In genomic region chr4:75990129-75990528, GRCh38 we compare ENCODE assay signal across 6 cellular contexts. TPM values are rescaled to one million over a fixed set of nuclear protein-coding genes. Genes with fewer than 3 reads are reported as not detected.
DNase-seq lines count a peak whose midpoint lies in the region; ATAC-seq and TF ChIP-seq lines count a peak whose summit lies in the region.

No MANE protein-coding gene starts in this region.

- no peaks in the 10 kb centered on the region for H3K27me3 ChIP-seq in heart left ventricle

- ATAC-seq in heart left ventricle: peak in 3 of 4 donors; percentile 19 to 35 (median 24)
- ATAC-seq in Right ventricle myocardium inferior: no peak
- ATAC-seq in HG03108 (IDR thresholded peaks at IDR 0.05; ENCODE audit: unreplicated experiment): no peak
- ATAC-seq in HG03457 (IDR thresholded peaks at IDR 0.05; ENCODE audit: unreplicated experiment): no peak

- intact Hi-C loops in heart left ventricle (cut with DNase I) (loop anchor here in 7 of 10 donors (1.0 to 10.0 kb wide), 6 partner anchors 97 to 515 kb away; partner anchors contain the start of gene NUP54 (in 5 of the 7)), Right ventricle myocardium inferior (cut with DNase I) (loop anchor here (5.0 kb wide), 1 partner anchor 97 kb away; no protein-coding TSS in a partner anchor)

- H3K36me3 Mint-ChIP-seq in type B pancreatic cell: peaks cover 16% of the 10 kb centered on the region

- H3K27ac ChIP-seq in heart left ventricle: peak overlapping the region in 9 of 12 donors; percentile 60 to 83 (median 77)

- H3K4me1 ChIP-seq in heart left ventricle: peaks cover 0 to 29% (median 18%) of the 10 kb centered on the region in 12 donors

- peak overlapping the region; percentile 67 to 97 (median 86) for H3K4me3 ChIP-seq in heart left ventricle

- H3K9me3 Mint-ChIP-seq in type B pancreatic cell: no peaks in the 10 kb centered on the region

- H3K27me3 Mint-ChIP-seq in type B pancreatic cell: peaks cover 7% of the 10 kb centered on the region

- no peak for TF ChIP-seq POLR2A in heart left ventricle (IDR thresholded peaks at IDR 0.05)

- H3K4me1 Mint-ChIP-seq in type B pancreatic cell (ENCODE audit: unreplicated experiment): peaks cover 18% of the 10 kb centered on the region

- no peaks in the 10 kb centered on the region for H3K9me3 ChIP-seq in heart left ventricle

- no peak for TF ChIP-seq CTCF in heart left ventricle (IDR thresholded peaks at IDR 0.05)
- no peak for TF ChIP-seq CTCF in type B pancreatic cell (conservative IDR thresholded peaks at IDR 0.05)

- 0 to 1% (median 1%) methylated on average over 17 of the region's 17 CpGs for WGBS in heart left ventricle, 4 donors

- DNase-seq in heart left ventricle (no peak), Right ventricle myocardium inferior (ENCODE audit: missing footprints) (no peak), glomerular visceral epithelial cell (ENCODE audit: extremely low spot score) (peak; percentile 4), type B pancreatic cell (ENCODE audit: extremely low spot score, unreplicated experiment) (no peak)

- no peaks in the 10 kb centered on the region for H3K36me3 ChIP-seq in heart left ventricle

- H3K27ac Mint-ChIP-seq in type B pancreatic cell: peak overlapping the region; percentile 74

- peak overlapping the region; percentile 92 for H3K4me3 Mint-ChIP-seq in type B pancreatic cell

RNA-seq across cellular contexts. Expression of gene SDAD1, which starts 0.6 kb away (rescaled TPM):
- total RNA-seq in heart left ventricle (10 to 100 TPM; 15.8 to 29.6 (median 21.0) TPM), Right ventricle myocardium inferior (20.3 TPM), type B pancreatic cell (ENCODE audit: low replicate concordance) (39.2 and 44.8 TPM in 2 replicates)
- polyA plus RNA-seq in heart left ventricle: 10 to 100 TPM in 1 of 2 donors, 1 to 10 TPM in 1; 6.4 to 15.8 TPM

RNA-seq across cellular contexts. Expression of gene CXCL9, which starts 17.2 kb away (rescaled TPM):
- total RNA-seq in heart left ventricle: 100 to 1,000 TPM in 1 of 9 donors, 10 to 100 TPM in 1, 1 to 10 TPM in 1, under 1 TPM in 5, not detected in 1; 0.07 to 372 (median 0.49) TPM
- polyA plus RNA-seq in heart left ventricle: under 1 TPM; 0.11 to 0.53 TPM
- 0.35 TPM for total RNA-seq in Right ventricle myocardium inferior
- total RNA-seq in type B pancreatic cell (ENCODE audit: low replicate concordance): not detected in 2 replicates

RNA-seq across cellular contexts. Expression of gene CXCL10, which starts 33.2 kb away (rescaled TPM):
- total RNA-seq in heart left ventricle: 100 to 1,000 TPM in 1 of 9 donors, 10 to 100 TPM in 1, 1 to 10 TPM in 1, under 1 TPM in 3, not detected in 3; 0.47 to 252 (median 2.3) TPM
- polyA plus RNA-seq in heart left ventricle: under 1 TPM; 0.10 to 0.34 TPM
- not detected for total RNA-seq in Right ventricle myocardium inferior
- total RNA-seq in type B pancreatic cell (ENCODE audit: low replicate concordance): 0.31 and 0.60 TPM in 2 replicates

RNA-seq across cellular contexts. Expression of gene CXCL11, which starts 45.7 kb away (rescaled TPM):
- 10 to 100 TPM in 1 of 9 donors, 1 to 10 TPM in 1, under 1 TPM in 1, not detected in 6; 0.36 to 70.7 (median 3.3) TPM for total RNA-seq in heart left ventricle
- polyA plus RNA-seq in heart left ventricle: under 1 TPM in 1 of 2 donors, not detected in 1; 0.06 TPM
- not detected for total RNA-seq in Right ventricle myocardium inferior
- total RNA-seq in type B pancreatic cell (ENCODE audit: low replicate concordance): not detected in 2 replicates

RNA-seq across cellular contexts. Expression of gene NAAA, which starts 49.3 kb away (rescaled TPM):
- total RNA-seq in heart left ventricle (10 to 100 TPM in 6 of 9 donors, 1 to 10 TPM in 3; 6.1 to 67.0 (median 21.3) TPM), Right ventricle myocardium inferior (9.1 TPM), type B pancreatic cell (ENCODE audit: low replicate concordance) (10.7 and 20.2 TPM in 2 replicates)
- 1 to 10 TPM; 6.0 to 6.4 TPM for polyA plus RNA-seq in heart left ventricle

Comparison
In these comparisons a context has a peak if more than half of its experiments do, and no peak if none do; other contexts are left out.
1. ATAC-seq: peak in heart left ventricle (3 of 4); none in Right ventricle myocardium inferior (single experiment), HG03108 (single experiment) and HG03457 (single experiment).